9 cellular contexts compared by ENCODE assay signal in genomic region chr22:50262460-50262911, GRCh38. TPM values are rescaled to one million over a fixed set of nuclear protein-coding genes. Genes with fewer than 3 reads are reported as not detected.
DNase-seq lines count a peak whose midpoint lies in the region; ATAC-seq and TF ChIP-seq lines count a peak whose summit lies in the region.
"Had no signal": no experiment of that assay in that cellular context is flagged by ENCODE, and none has a peak within 500 bp of the region (broad histone marks: within the 10 kb centered on the region; RNA-seq: fewer than 3 reads in every experiment).

No MANE protein-coding gene starts in this region.

- CTCF ChIA-PET in A673 (lab: Charles Lee): interaction anchor here (0.6 kb wide), 1 partner anchor 14 kb away, joined by 3 read pairs; no protein-coding TSS in a partner anchor

- TF ChIP-seq CTCF in A673 (conservative IDR thresholded peaks at IDR 0.05; ENCODE audit: low read depth, low read length) (no peak), RWPE2 (IDR thresholded peaks at IDR 0.05; ENCODE audit: poor library complexity, severe bottlenecking) (no peak), foreskin keratinocyte (conservative IDR thresholded peaks at IDR 0.05) (no peak), GM13977 (IDR thresholded peaks at IDR 0.05; ENCODE audit: extremely low read depth, insufficient read depth, missing control alignments) (no peak)

- ATAC-seq in RWPE2 (ENCODE audit: low read depth) (peak; percentile 73), foreskin keratinocyte (peak; percentile 60), GM21825 (IDR thresholded peaks at IDR 0.05; ENCODE audit: unreplicated experiment) (no peak), GM21360 (IDR thresholded peaks at IDR 0.05; ENCODE audit: unreplicated experiment) (no peak)

- H3K4me3 ChIP-seq in A673 (ENCODE audit: low read depth, low read length, poor library complexity, severe bottlenecking) (peak overlapping the region; percentile 54), RWPE2 (ENCODE audit: severe bottlenecking) (no peak overlapping the region)

- H3K27ac ChIP-seq in A673 (ENCODE audit: low read depth, low read length, poor library complexity, severe bottlenecking) (no peak overlapping the region), RWPE2 (ENCODE audit: poor library complexity, severe bottlenecking) (peak overlapping the region; percentile 70), foreskin keratinocyte (no peak overlapping the region)
- H3K27ac ChIP-seq: KMS-11 had no signal

- H3K4me1 ChIP-seq in A673 (ENCODE audit: insufficient read depth, low read length, poor library complexity, severe bottlenecking): peaks cover 11% of the 10 kb centered on the region
- peaks cover 11% of the 10 kb centered on the region for H3K4me1 ChIP-seq in RWPE2 (ENCODE audit: insufficient read depth, poor library complexity, severe bottlenecking)
- peaks cover 4% of the 10 kb centered on the region for H3K4me1 ChIP-seq in foreskin keratinocyte

- no TSS peak for BruUV-seq in A673 (replicated peaks; lab: Mats Ljungman, UMichigan)

- in situ Hi-C loops in GM13977 (cut with MboI; ENCODE audit: low pct_unique_long_range_greater_than_20kb, low sequenced_read_pairs, unreplicated experiment): no loop called here

- POLR2A ChIA-PET in A673 (lab: Charles Lee; ENCODE audit: low non-redundant PET): no interaction called here

- no peaks in the 10 kb centered on the region for H3K9me3 ChIP-seq in A673 (ENCODE audit: low read depth, low read length, poor library complexity, severe bottlenecking)
- H3K9me3 ChIP-seq in RWPE2 (ENCODE audit: severe bottlenecking): no peaks in the 10 kb centered on the region

- intact Hi-C loops in A673 (cut with micrococcal nuclease; ENCODE audit: unreplicated experiment): no loop called here

- no peaks in the 10 kb centered on the region for H3K27me3 ChIP-seq in A673 (replicated peaks; ENCODE audit: insufficient read depth, low read depth, low read length, poor library complexity)
- H3K27me3 ChIP-seq in RWPE2 (ENCODE audit: insufficient read depth, poor library complexity, severe bottlenecking): no peaks in the 10 kb centered on the region
- H3K27me3 ChIP-seq in foreskin keratinocyte: peaks cover 8% of the 10 kb centered on the region

- DNase-seq in A673 (ENCODE audit: low spot score) (no peak), EH (ENCODE audit: low read depth) (peak; percentile 19), RWPE2 (ENCODE audit: low spot score) (no peak), foreskin keratinocyte (no peak), GM13977 (ENCODE audit: low spot score) (no peak)
- DNase-seq in central memory CD4-positive, alpha-beta T cell: no peak

- H3K36me3 ChIP-seq in A673 (ENCODE audit: insufficient read depth, low read length, poor library complexity, severe bottlenecking) (no peaks in the 10 kb centered on the region), RWPE2 (ENCODE audit: low read depth) (no peaks in the 10 kb centered on the region)

RNA-seq across cellular contexts. Expression of gene MAPK12, which starts 1.0 kb away (rescaled TPM):
- total RNA-seq in A673 (2021) (20.8 and 27.5 TPM in 2 replicates), foreskin keratinocyte (13.8 and 20.4 TPM in 2 replicates)
- 15.0 and 25.3 TPM in 2 replicates for polyA plus RNA-seq in foreskin keratinocyte

RNA-seq across cellular contexts. Expression of gene MAPK11, which starts 7.7 kb away (rescaled TPM):
- 5.4 and 10.4 TPM in 2 replicates for total RNA-seq in A673 (2021)
- 4.6 and 6.3 TPM in 2 replicates for total RNA-seq in foreskin keratinocyte
- 6.1 and 8.5 TPM in 2 replicates for polyA plus RNA-seq in foreskin keratinocyte

RNA-seq across cellular contexts. Expression of gene HDAC10, which starts 11.4 kb away (rescaled TPM):
- total RNA-seq in A673 (2021) (38.6 and 42.8 TPM in 2 replicates), foreskin keratinocyte (8.3 and 11.7 TPM in 2 replicates)
- 12.7 and 14.0 TPM in 2 replicates for polyA plus RNA-seq in foreskin keratinocyte

RNA-seq across cellular contexts. Expression of gene TUBGCP6, which starts 17.7 kb away (rescaled TPM):
- 31.0 and 33.1 TPM in 2 replicates for total RNA-seq in A673 (2021)
- total RNA-seq in foreskin keratinocyte: 21.6 and 22.6 TPM in 2 replicates
- 12.9 and 13.4 TPM in 2 replicates for polyA plus RNA-seq in foreskin keratinocyte

RNA-seq across cellular contexts. Expression of gene PLXNB2, which starts 45.0 kb away (rescaled TPM):
- total RNA-seq in A673 (2021) (155 and 173 TPM in 2 replicates), foreskin keratinocyte (109 TPM in 2 replicates)
- polyA plus RNA-seq in foreskin keratinocyte: 81.8 and 96.0 TPM in 2 replicates

Comparison
In these comparisons a context has a peak if more than half of its experiments do, and no peak if none do; other contexts are left out.
1. ATAC-seq: peak in RWPE2 (single experiment) and foreskin keratinocyte (single experiment); none in GM21825 (single experiment) and GM21360 (single experiment).